22 cellular contexts compared by ENCODE assay signal in the genomic region with DNA sequence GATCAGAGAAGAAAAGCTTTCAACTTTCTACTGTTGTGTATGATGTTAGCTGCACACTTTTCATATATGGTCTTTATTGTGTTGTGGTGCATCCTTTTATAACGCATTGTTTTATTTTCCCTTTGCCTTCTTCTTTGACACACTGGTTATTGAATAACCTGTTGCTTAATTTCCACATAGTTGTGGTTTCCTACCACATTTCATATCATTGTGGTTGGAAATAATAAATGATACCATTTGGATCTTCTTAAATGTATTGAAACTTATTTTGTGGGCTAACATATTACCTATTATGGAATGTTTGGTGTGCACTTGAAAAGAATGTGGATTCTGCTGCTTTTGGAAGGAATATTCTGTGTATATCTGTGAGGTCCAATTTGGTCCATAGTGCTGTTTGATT.
"Had no signal": no experiment of that assay in that cellular context is flagged by ENCODE, and none has a peak within 500 bp of the region (broad histone marks: within the 10 kb centered on the region; RNA-seq: fewer than 3 reads in every experiment).

No MANE protein-coding gene starts in this region.

- H3K27me3 ChIP-seq: colonic mucosa, left lung, right atrium auricular region, tibial nerve, uterus had no signal

- H3K4me1 ChIP-seq: colonic mucosa, left lung, tibial nerve had no signal

- H3K4me3 ChIP-seq: colonic mucosa, left lung, right atrium auricular region, skin epidermis, tibial nerve, uterus had no signal

- H3K9me3 ChIP-seq: colonic mucosa had no signal

- ATAC-seq: activated naive CD4-positive, alpha-beta T cell treated with anti-CD3 and anti-CD28 coated beads, Interleukin-2, amount 50 U/mL, for 72 hours; activated T-cell treated with anti-CD3 and anti-CD28 coated beads, Interleukin-2, amount 50 U/mL, for 72 hours; left lung; stimulated activated naive CD8-positive, alpha-beta T cell treated with anti-CD3 and anti-CD28 coated beads, Interleukin-15, Interleukin-2, amounts not matched to agents 100 U/mL and 50 U/mL, for 24 hours had no signal

- H3K36me3 ChIP-seq: colonic mucosa, left lung, right atrium auricular region, uterus, WERI-Rb-1 had no signal

- H3K27ac ChIP-seq: colonic mucosa, left lung, right atrium auricular region, skin epidermis, tibial nerve, uterus, WERI-Rb-1 had no signal

- DNase-seq: activated CD4-positive, alpha-beta T cell treated with anti-CD3 and anti-CD28 coated beads for 1 hour; activated CD8-positive, alpha-beta memory T cell treated with anti-CD3 and anti-CD28 coated beads for 24 hours; activated gamma-delta T cell treated with Interleukin-2 at 50 U/mL for 16 hours; activated T-cell treated with anti-CD3 and anti-CD28 coated beads, Interleukin-2, amount 50 U/mL, for 72 hours; amygdala; central memory CD4-positive, alpha-beta T cell; colonic mucosa; endodermal cell; erythroblast; hippocampal formation; left lung; midbrain; occipital lobe; posterior cingulate gyrus; stimulated activated naive CD8-positive, alpha-beta T cell treated with anti-CD3 and anti-CD28 coated beads, Interleukin-15, Interleukin-2, amounts not matched to agents 100 U/mL and 50 U/mL, for 24 hours; substantia nigra; uterus; WERI-Rb-1 had no signal
